2 cellular contexts compared by ENCODE assay signal in the genomic region with DNA sequence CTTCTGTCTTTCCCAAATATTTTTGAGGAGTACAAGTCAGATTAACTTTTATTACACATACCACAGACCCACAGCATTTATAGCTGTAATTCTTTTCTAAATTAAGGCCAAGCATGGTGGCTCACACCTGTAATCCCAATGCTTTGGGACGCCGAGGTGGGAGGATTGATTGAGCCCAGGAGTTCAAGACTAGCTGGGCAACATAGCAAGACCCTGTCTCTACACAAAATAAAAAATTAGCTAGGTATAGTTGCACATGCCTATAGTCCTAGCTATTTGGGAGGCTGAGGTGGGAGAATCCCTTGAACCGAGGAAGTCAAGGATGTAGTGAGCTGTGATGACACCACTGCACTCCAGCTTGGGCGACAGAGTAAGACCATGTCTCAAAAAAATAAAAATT.
TF ChIP-seq lines count a peak whose summit lies in the region.

No MANE protein-coding gene starts in this region.

TF ChIP-seq in HepG2, 621 proteins besides CTCF, POLR2A, EP300 and RAD21:
- peak; percentile 70 for TF ChIP-seq ZNF121 (CRISPR knock-in tag; IDR thresholded peaks at IDR 0.05)
- no peak for TF ChIP-seq ZSCAN29 (CRISPR knock-in tag; conservative IDR thresholded peaks at IDR 0.05)
- TF ChIP-seq ASH2L (IDR thresholded peaks at IDR 0.05; ENCODE audit: insufficient read length, low read depth, low read length), result no peak

TF ChIP-seq in endothelial cell of umbilical vein, 7 proteins besides CTCF, POLR2A, EP300 and RAD21:
- TF ChIP-seq, protein P1, sequence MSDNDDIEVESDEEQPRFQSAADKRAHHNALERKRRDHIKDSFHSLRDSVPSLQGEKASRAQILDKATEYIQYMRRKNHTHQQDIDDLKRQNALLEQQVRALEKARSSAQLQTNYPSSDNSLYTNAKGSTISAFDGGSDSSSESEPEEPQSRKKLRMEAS (IDR thresholded peaks at IDR 0.05; ENCODE audit: insufficient read depth, insufficient read length), result no peak
- no peak for TF ChIP-seq FOS (IDR thresholded peaks at IDR 0.05; ENCODE audit: borderline replicate concordance, insufficient read depth, low read length)
- no peak for TF ChIP-seq EZH2 (IDR thresholded peaks at IDR 0.05; ENCODE audit: borderline replicate concordance, low read depth, low read length, severe bottlenecking)
- TF ChIP-seq POLR2AphosphoS5 (IDR thresholded peaks at IDR 0.05; ENCODE audit: insufficient read depth, low read depth, low read length), result no peak
- TF ChIP-seq JUN (IDR thresholded peaks at IDR 0.05; ENCODE audit: borderline replicate concordance, insufficient read depth, insufficient read length, low read depth), result no peak
